ENCODE assay signal across 11 cellular contexts in genomic region chr11:62755086-62755615, GRCh38. TPM values are rescaled to one million over a fixed set of nuclear protein-coding genes. Genes with fewer than 3 reads are reported as not detected.
DNase-seq lines count a peak whose midpoint lies in the region; ATAC-seq, FAIRE-seq and TF ChIP-seq lines count a peak whose summit lies in the region.
"Had no signal": no experiment of that assay in that cellular context is flagged by ENCODE, and none has a peak within 500 bp of the region (broad histone marks: within the 10 kb centered on the region; RNA-seq: fewer than 3 reads in every experiment).

No MANE protein-coding gene starts in this region.

- H3K9me3 ChIP-seq in small intestine (ENCODE audit: control insufficient read depth, low read depth), result no peaks in the 10 kb centered on the region
- no peaks in the 10 kb centered on the region for H3K9me3 ChIP-seq in mesenchymal stem cell (ENCODE audit: control insufficient read depth, low read length)
- H3K9me3 ChIP-seq: neutrophil had no signal

- peaks cover 5% of the 10 kb centered on the region for H3K36me3 Mint-ChIP-seq in stimulated activated naive CD8-positive, alpha-beta T cell treated with anti-CD3 and anti-CD28 coated beads, Interleukin-15, Interleukin-2, amounts not matched to agents 100 ng/mL and 50 ng/mL, for 24 hours (ENCODE audit: low read depth)
- H3K36me3 Mint-ChIP-seq in activated CD8-positive, alpha-beta T cell treated with anti-CD3 and anti-CD28 coated beads, Interleukin-2, amount 10 ng/mL, durations not matched to agents 7 days and 5 days (ENCODE audit: low read depth), result peaks cover 7% of the 10 kb centered on the region

- no peak overlapping the region for H3K18ac ChIP-seq in mesenchymal stem cell (ENCODE audit: low read depth in 1 of 2, low read length in 2 of 2)

- peaks cover 21% of the 10 kb centered on the region for H3K79me1 ChIP-seq in mesenchymal stem cell (replicated peaks; ENCODE audit: low read length, poor library complexity, severe bottlenecking)

- no peak overlapping the region for H3K23ac ChIP-seq in mesenchymal stem cell (ENCODE audit: low read length in 2 of 2)

- H4K8ac ChIP-seq in mesenchymal stem cell (ENCODE audit: low read length), result no peak overlapping the region

- TF ChIP-seq CTCF in foreskin keratinocyte (conservative IDR thresholded peaks at IDR 0.05), result no peak

- H3K4me1 ChIP-seq in small intestine (ENCODE audit: control insufficient read depth in 2 of 2, insufficient read depth in 1 of 2, low read depth in 1 of 2, low read length in 1 of 2) (peaks cover 0 to 7% of the 10 kb centered on the region in 2 donors), foreskin keratinocyte (no peaks in the 10 kb centered on the region), mesenchymal stem cell (ENCODE audit: control insufficient read depth, insufficient read depth, low read depth, low read length) (peaks cover 10% of the 10 kb centered on the region)

- H3K27me3 ChIP-seq in layer of hippocampus (ENCODE audit: control insufficient read depth, insufficient read depth, low read length) (no peaks in the 10 kb centered on the region), small intestine (ENCODE audit: control insufficient read depth in 2 of 2, insufficient read depth in 2 of 2, low read length in 2 of 2) (no peaks in the 10 kb centered on the region), foreskin keratinocyte (no peaks in the 10 kb centered on the region), mesenchymal stem cell (ENCODE audit: control insufficient read depth in 1 of 2, insufficient read depth in 1 of 2, low read length in 2 of 2) (no peaks in the 10 kb centered on the region)
- H3K27me3 ChIP-seq: neutrophil had no signal

- H3K9ac ChIP-seq in mesenchymal stem cell (ENCODE audit: low read length), result no peak overlapping the region

- no peak overlapping the region for H2AK5ac ChIP-seq in mesenchymal stem cell (ENCODE audit: low read length, severe bottlenecking)

- H3K4me3 Mint-ChIP-seq in stimulated activated naive CD8-positive, alpha-beta T cell treated with anti-CD3 and anti-CD28 coated beads, Interleukin-15, Interleukin-2, amounts not matched to agents 100 ng/mL and 50 ng/mL, for 24 hours, result peak overlapping the region; percentile 99
- peak overlapping the region in 1 of 2 donors; percentile 5 for H3K4me3 Mint-ChIP-seq in stimulated activated naive CD8-positive, alpha-beta T cell treated with anti-CD3 and anti-CD28 coated beads, Interleukin-15, amount 100 ng/mL, for 72 hours
- H3K4me3 Mint-ChIP-seq in activated CD8-positive, alpha-beta T cell treated with anti-CD3 and anti-CD28 coated beads, Interleukin-2, amount 10 ng/mL, durations not matched to agents 7 days and 5 days, result peak overlapping the region; percentile 94

- no peak overlapping the region for H2BK15ac ChIP-seq in mesenchymal stem cell (ENCODE audit: low read depth, poor library complexity, severe bottlenecking)

- POLR2A ChIA-PET in activated CD8-positive, alpha-beta T cell treated with anti-CD3 and anti-CD28 coated beads, Interleukin-2, amount 10 ng/mL, durations not matched to agents 7 days and 5 days (lab: Charles Lee), result interaction anchor here (1.3 to 4.8 kb wide), 5 partner anchors 14 to 100 kb away, joined by 3 to 48 read pairs (median 14); partner anchors contain the start of gene TMEM179B

- H3K14ac ChIP-seq in mesenchymal stem cell (ENCODE audit: low read length in 2 of 2), result no peak overlapping the region

- H3K36me3 ChIP-seq in small intestine (ENCODE audit: control insufficient read depth in 2 of 2, insufficient read depth in 2 of 2, low read length in 2 of 2) (peaks cover 0 to 2% of the 10 kb centered on the region in 2 donors), mesenchymal stem cell (ENCODE audit: control insufficient read depth in 1 of 2, insufficient read depth in 2 of 2, low read depth in 1 of 2, low read length in 2 of 2) (peaks cover 16 to 18% of the 10 kb centered on the region in 2 experiments)
- H3K36me3 ChIP-seq: neutrophil had no signal

- no peak overlapping the region for H2BK5ac ChIP-seq in mesenchymal stem cell (ENCODE audit: low read depth, low read length, poor library complexity, severe bottlenecking)

- H3K27ac ChIP-seq in layer of hippocampus (ENCODE audit: low read depth, low read length), result peak overlapping the region; percentile 94
- H3K27ac ChIP-seq in small intestine (ENCODE audit: low read depth in 1 of 2, low read length in 1 of 2), result no peak overlapping the region
- H3K27ac ChIP-seq in foreskin keratinocyte, result no peak overlapping the region
- H3K27ac ChIP-seq in mesenchymal stem cell (ENCODE audit: low read length, poor library complexity, severe bottlenecking), result no peak overlapping the region

- no peak overlapping the region for H3K4me3 ChIP-seq in small intestine (ENCODE audit: low read depth in 1 of 2, low read length in 2 of 2)
- no peak overlapping the region for H3K4me3 ChIP-seq in mesenchymal stem cell (ENCODE audit: insufficient read depth in 1 of 2, low read depth in 1 of 2, low read length in 2 of 2)

- peaks cover 25% of the 10 kb centered on the region for H3K4me1 Mint-ChIP-seq in stimulated activated naive CD8-positive, alpha-beta T cell treated with anti-CD3 and anti-CD28 coated beads, Interleukin-15, Interleukin-2, amounts not matched to agents 100 ng/mL and 50 ng/mL, for 24 hours (ENCODE audit: low read depth)
- peaks cover 27% of the 10 kb centered on the region for H3K4me1 Mint-ChIP-seq in stimulated activated naive CD8-positive, alpha-beta T cell treated with anti-CD3 and anti-CD28 coated beads, Interleukin-15, amount 100 ng/mL, for 72 hours
- H3K4me1 Mint-ChIP-seq in activated CD8-positive, alpha-beta T cell treated with anti-CD3 and anti-CD28 coated beads, Interleukin-2, amount 10 ng/mL, durations not matched to agents 7 days and 5 days (ENCODE audit: low read depth), result peaks cover 22% of the 10 kb centered on the region

- H3K9me3 Mint-ChIP-seq in stimulated activated naive CD8-positive, alpha-beta T cell treated with anti-CD3 and anti-CD28 coated beads, Interleukin-15, Interleukin-2, amounts not matched to agents 100 ng/mL and 50 ng/mL, for 24 hours, result no peaks in the 10 kb centered on the region
- H3K9me3 Mint-ChIP-seq in stimulated activated naive CD8-positive, alpha-beta T cell treated with anti-CD3 and anti-CD28 coated beads, Interleukin-15, amount 100 ng/mL, for 72 hours, result no peaks in the 10 kb centered on the region
- H3K9me3 Mint-ChIP-seq in activated CD8-positive, alpha-beta T cell treated with anti-CD3 and anti-CD28 coated beads, Interleukin-2, amount 10 ng/mL, durations not matched to agents 7 days and 5 days (ENCODE audit: insufficient read depth), result no peaks in the 10 kb centered on the region

- no peak overlapping the region for H3K27ac Mint-ChIP-seq in stimulated activated naive CD8-positive, alpha-beta T cell treated with anti-CD3 and anti-CD28 coated beads, Interleukin-15, Interleukin-2, amounts not matched to agents 100 ng/mL and 50 ng/mL, for 24 hours
- no peak overlapping the region for H3K27ac Mint-ChIP-seq in stimulated activated naive CD8-positive, alpha-beta T cell treated with anti-CD3 and anti-CD28 coated beads, Interleukin-15, amount 100 ng/mL, for 72 hours
- peak overlapping the region; percentile 10 for H3K27ac Mint-ChIP-seq in activated CD8-positive, alpha-beta T cell treated with anti-CD3 and anti-CD28 coated beads, Interleukin-2, amount 10 ng/mL, durations not matched to agents 7 days and 5 days

- H3K27me3 Mint-ChIP-seq in stimulated activated naive CD8-positive, alpha-beta T cell treated with anti-CD3 and anti-CD28 coated beads, Interleukin-15, Interleukin-2, amounts not matched to agents 100 ng/mL and 50 ng/mL, for 24 hours, result no peaks in the 10 kb centered on the region
- no peaks in the 10 kb centered on the region for H3K27me3 Mint-ChIP-seq in stimulated activated naive CD8-positive, alpha-beta T cell treated with anti-CD3 and anti-CD28 coated beads, Interleukin-15, amount 100 ng/mL, for 72 hours
- H3K27me3 Mint-ChIP-seq in activated CD8-positive, alpha-beta T cell treated with anti-CD3 and anti-CD28 coated beads, Interleukin-2, amount 10 ng/mL, durations not matched to agents 7 days and 5 days (ENCODE audit: low read depth), result no peaks in the 10 kb centered on the region

- H4K91ac ChIP-seq in mesenchymal stem cell (ENCODE audit: low read length), result no peak overlapping the region

- no peak for FAIRE-seq in small intestine (lab: Jason Lieb, UNC)
- FAIRE-seq: bronchial epithelial cell had no signal

- H2BK120ac ChIP-seq in mesenchymal stem cell (ENCODE audit: low read depth, low read length), result no peak overlapping the region

- no peak overlapping the region for H2AFZ ChIP-seq in mesenchymal stem cell (ENCODE audit: low read depth, low read length)

- WGBS in small intestine, 3 donors, result 39 to 70% (median 58%) methylated on average over 10 of the region's 10 CpGs
- whole genome bisulfite sequencing in mesenchymal stem cell, result 90% methylated on average over 10 of the region's 10 CpGs

- no peak for ATAC-seq in stimulated activated naive CD8-positive, alpha-beta T cell treated with anti-CD3 and anti-CD28 coated beads, Interleukin-15, amount 100 ng/mL, for 72 hours
- no peak for ATAC-seq in activated CD8-positive, alpha-beta T cell treated with anti-CD3 and anti-CD28 coated beads, Interleukin-2, amount 10 ng/mL, durations not matched to agents 7 days and 5 days
- ATAC-seq in GM21825 (IDR thresholded peaks at IDR 0.05; ENCODE audit: unreplicated experiment) (no peak), foreskin keratinocyte (no peak)

- H3K4me2 ChIP-seq in mesenchymal stem cell (ENCODE audit: low read length, poor library complexity, severe bottlenecking), result no peak overlapping the region

- CTCF ChIA-PET in activated CD8-positive, alpha-beta T cell treated with anti-CD3 and anti-CD28 coated beads, Interleukin-2, amount 10 ng/mL, durations not matched to agents 7 days and 5 days (lab: Charles Lee), result interaction anchor here (2.2 to 3.8 kb wide), 3 partner anchors 13 to 32 kb away, joined by 14 to 47 read pairs (median 22); partner anchors contain the start of genes TMEM179B and TTC9C

- DNase-seq in stimulated activated naive CD8-positive, alpha-beta T cell treated with anti-CD3 and anti-CD28 coated beads, Interleukin-15, amount 100 ng/mL, for 72 hours, result no peak
- no peak for DNase-seq in activated CD8-positive, alpha-beta T cell treated with anti-CD3 and anti-CD28 coated beads, Interleukin-2, amount 10 ng/mL, durations not matched to agents 7 days and 5 days
- DNase-seq in small intestine (no peak), foreskin keratinocyte (no peak), mesenchymal stem cell (no peak)
- DNase-seq: NCI-H1417 treated with DMSO at 0.1 percent for 48 hours had no signal

- no peak overlapping the region for H3K4ac ChIP-seq in mesenchymal stem cell (ENCODE audit: low read depth in 1 of 2, low read length in 2 of 2)

- H2BK12ac ChIP-seq in mesenchymal stem cell (ENCODE audit: low read length in 2 of 2), result no peak overlapping the region

RNA-seq across cellular contexts. Expression of gene ZBTB3, which starts 1.2 kb away (rescaled TPM):
- 10 to 100 TPM; 12.4 to 12.8 TPM for total RNA-seq in activated CD8-positive, alpha-beta T cell treated with anti-CD3 and anti-CD28 coated beads, Interleukin-2, amount 10 ng/mL, durations not matched to agents 7 days and 5 days
- 1 to 10 TPM in 2 of 3 donors, under 1 TPM in 1; 0.27 to 4.7 (median 4.3) TPM for polyA plus RNA-seq in small intestine
- 5.2 and 6.1 TPM in 2 replicates for total RNA-seq in foreskin keratinocyte
- polyA plus RNA-seq in foreskin keratinocyte, result 2.5 and 2.9 TPM in 2 replicates
- polyA plus RNA-seq in mesenchymal stem cell (2013, experiment 1 of 2), result 5.1 TPM
- polyA plus RNA-seq in mesenchymal stem cell (2013, experiment 2 of 2), result 5.0 TPM

RNA-seq across cellular contexts. Expression of gene POLR2G, which starts 6.2 kb away (rescaled TPM):
- total RNA-seq in activated CD8-positive, alpha-beta T cell treated with anti-CD3 and anti-CD28 coated beads, Interleukin-2, amount 10 ng/mL, durations not matched to agents 7 days and 5 days, result 10 to 100 TPM; 89.7 to 96.6 TPM
- 100 to 1,000 TPM in 1 of 3 donors, 10 to 100 TPM in 2; 67.5 to 130 (median 88.4) TPM for polyA plus RNA-seq in small intestine
- 101 and 109 TPM in 2 replicates for total RNA-seq in foreskin keratinocyte
- 150 and 162 TPM in 2 replicates for polyA plus RNA-seq in foreskin keratinocyte
- 88.2 TPM for polyA plus RNA-seq in mesenchymal stem cell (2013, experiment 1 of 2)
- polyA plus RNA-seq in mesenchymal stem cell (2013, experiment 2 of 2), result 90.1 TPM

RNA-seq across cellular contexts. Expression of gene TAF6L, which starts 16.0 kb away (rescaled TPM):
- total RNA-seq in activated CD8-positive, alpha-beta T cell treated with anti-CD3 and anti-CD28 coated beads, Interleukin-2, amount 10 ng/mL, durations not matched to agents 7 days and 5 days, result 10 to 100 TPM; 21.8 to 23.7 TPM
- polyA plus RNA-seq in small intestine (10 to 100 TPM; 13.5 to 17.3 (median 16.1) TPM), foreskin keratinocyte (14.8 and 16.6 TPM in 2 replicates)
- total RNA-seq in foreskin keratinocyte, result 17.2 TPM in 2 replicates
- 7.6 TPM for polyA plus RNA-seq in mesenchymal stem cell (2013, experiment 1 of 2)
- 7.9 TPM for polyA plus RNA-seq in mesenchymal stem cell (2013, experiment 2 of 2)

RNA-seq across cellular contexts. Expression of gene TTC9C, which starts 26.9 kb away (rescaled TPM):
- 10 to 100 TPM; 44.3 to 46.1 TPM for total RNA-seq in activated CD8-positive, alpha-beta T cell treated with anti-CD3 and anti-CD28 coated beads, Interleukin-2, amount 10 ng/mL, durations not matched to agents 7 days and 5 days
- polyA plus RNA-seq in small intestine, result 10 to 100 TPM; 13.5 to 34.2 (median 28.6) TPM
- total RNA-seq in foreskin keratinocyte, result 26.3 and 27.9 TPM in 2 replicates
- 24.8 and 25.9 TPM in 2 replicates for polyA plus RNA-seq in foreskin keratinocyte
- 65.8 TPM for polyA plus RNA-seq in mesenchymal stem cell (2013, experiment 1 of 2)
- 64.2 TPM for polyA plus RNA-seq in mesenchymal stem cell (2013, experiment 2 of 2)

RNA-seq across cellular contexts. Expression of gene HNRNPUL2, which starts 27.9 kb away (rescaled TPM):
- total RNA-seq in activated CD8-positive, alpha-beta T cell treated with anti-CD3 and anti-CD28 coated beads, Interleukin-2, amount 10 ng/mL, durations not matched to agents 7 days and 5 days, result 10 to 100 TPM; 65.4 to 67.0 TPM
- 10 to 100 TPM; 38.6 to 46.5 (median 41.8) TPM for polyA plus RNA-seq in small intestine
- total RNA-seq in foreskin keratinocyte, result 31.6 and 40.9 TPM in 2 replicates
- 36.4 and 45.1 TPM in 2 replicates for polyA plus RNA-seq in foreskin keratinocyte
- 29.8 TPM for polyA plus RNA-seq in mesenchymal stem cell (2013, experiment 1 of 2)
- polyA plus RNA-seq in mesenchymal stem cell (2013, experiment 2 of 2), result 28.0 TPM
